ENCODE assay signal across 10 cellular contexts in the genomic region with DNA sequence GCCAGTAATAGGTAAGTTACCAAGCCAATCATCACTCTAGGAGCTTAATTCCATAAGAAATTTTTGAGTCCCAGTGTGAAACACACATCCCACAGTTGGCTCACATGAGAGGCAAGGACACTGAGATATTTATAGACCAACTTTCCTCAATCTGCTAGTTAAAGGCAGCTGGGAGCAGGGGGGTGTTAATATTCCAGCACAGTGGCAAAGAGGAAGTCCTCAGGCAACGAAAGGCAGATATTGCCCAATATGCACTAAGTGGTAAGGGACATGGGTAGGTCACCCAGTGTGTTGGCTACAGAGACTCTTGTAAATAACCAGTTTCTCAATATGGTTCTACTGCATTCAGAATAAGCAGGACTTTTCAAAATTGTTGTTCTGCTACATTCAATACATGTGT.
DNase-seq lines count a peak whose midpoint lies in the region; ATAC-seq and TF ChIP-seq lines count a peak whose summit lies in the region.
"Had no signal": no experiment of that assay in that cellular context is flagged by ENCODE, and none has a peak within 500 bp of the region (broad histone marks: within the 10 kb centered on the region; RNA-seq: fewer than 3 reads in every experiment).

No MANE protein-coding gene starts in this region.

- no peak overlapping the region for H3K27ac ChIP-seq in upper lobe of right lung
- no peak overlapping the region for H3K27ac ChIP-seq in PC-9
- H3K27ac ChIP-seq: VCaP had no signal

- H3K9me2 ChIP-seq in PC-9 (ENCODE audit: insufficient read depth), result no peaks in the 10 kb centered on the region

- peaks cover 34% of the 10 kb centered on the region for H3K36me3 Mint-ChIP-seq in activated CD8-positive, alpha-beta T cell treated with anti-CD3 and anti-CD28 coated beads for 36 hours (ENCODE audit: low read depth)
- peaks cover 47% of the 10 kb centered on the region for H3K36me3 Mint-ChIP-seq in activated CD8-positive, alpha-beta T cell treated with anti-CD3 and anti-CD28 coated beads, Interleukin-2, amount 10 ng/mL, durations not matched to agents 7 days and 5 days (ENCODE audit: low read depth)
- H3K36me3 Mint-ChIP-seq in activated naive CD8-positive, alpha-beta T cell, result peaks cover 3% of the 10 kb centered on the region

- H3K4me3 ChIP-seq in upper lobe of right lung (no peak overlapping the region), PC-9 (no peak overlapping the region)

- no peaks in the 10 kb centered on the region for H4K20me1 ChIP-seq in PC-9 (ENCODE audit: insufficient read depth)

- H3F3A ChIP-seq in PC-9 (ENCODE audit: insufficient read depth, low read depth), result no peaks in the 10 kb centered on the region

- H3K4me1 ChIP-seq in upper lobe of right lung (peaks cover 13% of the 10 kb centered on the region), PC-9 (replicated peaks; ENCODE audit: insufficient read depth) (no peaks in the 10 kb centered on the region; the same call in 1 of the 2 replicates)

- no TSS peak for BruUV-seq in PC-9 (replicated peaks; lab: Mats Ljungman, UMichigan)

- no peak overlapping the region for H3K4me2 ChIP-seq in PC-9

- CTCF ChIA-PET in activated CD8-positive, alpha-beta T cell treated with anti-CD3 and anti-CD28 coated beads for 36 hours (lab: Charles Lee), result interaction anchor here (0.9 to 3.3 kb wide), 3 partner anchors 9 to 232 kb away, joined by 3 to 23 read pairs (median 5); no protein-coding TSS in a partner anchor
- CTCF ChIA-PET in activated CD8-positive, alpha-beta T cell treated with anti-CD3 and anti-CD28 coated beads, Interleukin-2, amount 10 ng/mL, durations not matched to agents 7 days and 5 days (lab: Charles Lee), result interaction anchor here (0.7 to 2.3 kb wide), 3 partner anchors 9 to 44 kb away, joined by 3 to 23 read pairs (median 3); no protein-coding TSS in a partner anchor
- CTCF ChIA-PET in PC-9 (lab: Charles Lee), result no interaction called here

- H3K4me3 Mint-ChIP-seq in activated CD8-positive, alpha-beta T cell treated with anti-CD3 and anti-CD28 coated beads for 36 hours, result no peak overlapping the region
- H3K4me3 Mint-ChIP-seq in activated CD8-positive, alpha-beta T cell treated with anti-CD3 and anti-CD28 coated beads, Interleukin-2, amount 10 ng/mL, durations not matched to agents 7 days and 5 days, result no peak overlapping the region
- no peak overlapping the region for H3K4me3 Mint-ChIP-seq in activated naive CD8-positive, alpha-beta T cell

- no peak for TF ChIP-seq CTCF in activated CD8-positive, alpha-beta T cell treated with anti-CD3 and anti-CD28 coated beads for 36 hours (IDR thresholded peaks at IDR 0.05)
- TF ChIP-seq CTCF in upper lobe of right lung (IDR thresholded peaks at IDR 0.05) (no peak), PC-9 (conservative IDR thresholded peaks at IDR 0.05) (no peak)

- no peaks in the 10 kb centered on the region for H3K27me3 Mint-ChIP-seq in activated CD8-positive, alpha-beta T cell treated with anti-CD3 and anti-CD28 coated beads for 36 hours
- H3K27me3 Mint-ChIP-seq in activated CD8-positive, alpha-beta T cell treated with anti-CD3 and anti-CD28 coated beads, Interleukin-2, amount 10 ng/mL, durations not matched to agents 7 days and 5 days (ENCODE audit: low read depth), result no peaks in the 10 kb centered on the region
- H3K27me3 Mint-ChIP-seq in activated naive CD8-positive, alpha-beta T cell, result no peaks in the 10 kb centered on the region

- POLR2A ChIA-PET in activated CD8-positive, alpha-beta T cell treated with anti-CD3 and anti-CD28 coated beads for 36 hours (lab: Charles Lee), result no interaction called here
- POLR2A ChIA-PET in activated CD8-positive, alpha-beta T cell treated with anti-CD3 and anti-CD28 coated beads, Interleukin-2, amount 10 ng/mL, durations not matched to agents 7 days and 5 days (lab: Charles Lee), result no interaction called here
- POLR2A ChIA-PET in PC-9 (lab: Charles Lee; ENCODE audit: unreplicated experiment), result no interaction called here

- H3K27me3 ChIP-seq in upper lobe of right lung (no peaks in the 10 kb centered on the region), PC-9 (ENCODE audit: insufficient read depth, low read depth) (no peaks in the 10 kb centered on the region)

- peaks cover 88% of the 10 kb centered on the region for H3K36me3 ChIP-seq in upper lobe of right lung
- peaks cover 23% of the 10 kb centered on the region; the same call in 1 of the 2 replicates for H3K36me3 ChIP-seq in PC-9 (ENCODE audit: low read depth)

- H2AFZ ChIP-seq in PC-9, result no peak overlapping the region

- H3K79me2 ChIP-seq in PC-9 (ENCODE audit: low read depth), result no peaks in the 10 kb centered on the region

- DNase-seq in activated CD8-positive, alpha-beta T cell treated with anti-CD3 and anti-CD28 coated beads for 36 hours, result no peak
- no peak for DNase-seq in activated CD8-positive, alpha-beta T cell treated with anti-CD3 and anti-CD28 coated beads, Interleukin-2, amount 10 ng/mL, durations not matched to agents 7 days and 5 days
- DNase-seq in iris pigment epithelial cell (ENCODE audit: low read depth) (peak; percentile 39), upper lobe of right lung (no peak), PC-9 (no peak), HPDE6-E6E7 (ENCODE audit: extremely low spot score) (no peak)
- DNase-seq in activated CD8-positive, alpha-beta memory T cell treated with anti-CD3 and anti-CD28 coated beads, Interleukin-2, amount 50 U/mL, for 48 hours, result no peak
- DNase-seq: GOT3 had no signal

- ATAC-seq in activated CD8-positive, alpha-beta T cell treated with anti-CD3 and anti-CD28 coated beads for 36 hours, result no peak
- ATAC-seq in activated CD8-positive, alpha-beta T cell treated with anti-CD3 and anti-CD28 coated beads, Interleukin-2, amount 10 ng/mL, durations not matched to agents 7 days and 5 days, result no peak
- ATAC-seq in upper lobe of right lung, result peak; percentile 98

- H3K27ac Mint-ChIP-seq in activated CD8-positive, alpha-beta T cell treated with anti-CD3 and anti-CD28 coated beads for 36 hours, result peak overlapping the region; percentile 43
- H3K27ac Mint-ChIP-seq in activated CD8-positive, alpha-beta T cell treated with anti-CD3 and anti-CD28 coated beads, Interleukin-2, amount 10 ng/mL, durations not matched to agents 7 days and 5 days, result no peak overlapping the region
- peak overlapping the region; percentile 64 for H3K27ac Mint-ChIP-seq in activated naive CD8-positive, alpha-beta T cell

- peaks cover 12% of the 10 kb centered on the region for H3K4me1 Mint-ChIP-seq in activated CD8-positive, alpha-beta T cell treated with anti-CD3 and anti-CD28 coated beads for 36 hours (ENCODE audit: low read depth)
- H3K4me1 Mint-ChIP-seq in activated CD8-positive, alpha-beta T cell treated with anti-CD3 and anti-CD28 coated beads, Interleukin-2, amount 10 ng/mL, durations not matched to agents 7 days and 5 days (ENCODE audit: low read depth), result peaks cover 5% of the 10 kb centered on the region
- H3K4me1 Mint-ChIP-seq in activated naive CD8-positive, alpha-beta T cell (ENCODE audit: low read depth), result peaks cover 9% of the 10 kb centered on the region

- H3K9me3 ChIP-seq in upper lobe of right lung, result no peaks in the 10 kb centered on the region
- no peaks in the 10 kb centered on the region; the same call in 1 of the 2 replicates for H3K9me3 ChIP-seq in PC-9 (ENCODE audit: insufficient read depth, low read depth)

- H3K9me3 Mint-ChIP-seq in activated CD8-positive, alpha-beta T cell treated with anti-CD3 and anti-CD28 coated beads for 36 hours, result no peaks in the 10 kb centered on the region
- no peaks in the 10 kb centered on the region for H3K9me3 Mint-ChIP-seq in activated CD8-positive, alpha-beta T cell treated with anti-CD3 and anti-CD28 coated beads, Interleukin-2, amount 10 ng/mL, durations not matched to agents 7 days and 5 days (ENCODE audit: insufficient read depth)
- no peaks in the 10 kb centered on the region for H3K9me3 Mint-ChIP-seq in activated naive CD8-positive, alpha-beta T cell (ENCODE audit: low read depth)

- intact Hi-C loops in activated CD8-positive, alpha-beta T cell treated with anti-CD3 and anti-CD28 coated beads for 36 hours (cut with micrococcal nuclease), result no loop called here
- intact Hi-C loops in upper lobe of right lung (cut with DNase I), result loop anchor here (10.0 kb wide), 1 partner anchor 829 kb away; no protein-coding TSS in a partner anchor
- intact Hi-C loops in PC-9 (cut with micrococcal nuclease; ENCODE audit: unreplicated experiment), result no loop called here
